ENCODE assay signal across 32 cellular contexts in the genomic region with DNA sequence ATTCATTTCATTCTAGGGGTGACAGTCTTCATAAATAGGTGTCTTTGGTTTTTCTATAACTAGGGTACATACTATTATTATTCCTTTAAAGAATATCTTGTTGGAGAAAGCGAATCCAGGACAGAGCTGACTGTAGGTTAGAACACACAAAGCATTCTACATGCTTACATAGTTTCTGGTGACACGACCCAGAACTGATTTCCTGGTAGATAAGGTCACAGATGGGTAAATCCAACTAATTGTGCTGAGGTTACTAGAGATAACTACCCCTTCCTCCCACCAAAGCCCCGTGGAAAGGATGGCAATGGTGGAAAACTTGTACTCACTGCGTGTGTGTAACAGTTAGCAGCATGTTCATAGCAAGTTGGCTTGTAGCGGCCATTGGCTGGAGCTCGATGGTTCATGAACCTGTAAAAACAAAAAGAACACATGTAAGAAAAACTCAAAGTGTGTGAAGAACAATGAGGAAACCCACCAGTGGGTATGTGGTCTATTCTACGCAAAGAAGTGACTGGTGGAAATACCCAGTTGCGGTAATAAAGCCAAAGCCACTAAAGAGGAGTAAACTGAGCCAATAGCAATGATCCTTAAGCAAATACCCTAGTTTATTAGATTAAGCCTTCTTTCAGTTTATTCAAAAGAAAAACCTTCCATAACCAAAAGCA. TPM values are rescaled to one million over a fixed set of nuclear protein-coding genes. Genes with fewer than 3 reads are reported as not detected.
DNase-seq lines count a peak whose midpoint lies in the region; ATAC-seq and TF ChIP-seq lines count a peak whose summit lies in the region.
"Had no signal": no experiment of that assay in that cellular context is flagged by ENCODE, and none has a peak within 500 bp of the region (broad histone marks: within the 10 kb centered on the region; RNA-seq: fewer than 3 reads in every experiment).

No MANE protein-coding gene starts in this region.

- H3K4me3 Mint-ChIP-seq in activated T-cell treated with anti-CD3 and anti-CD28 coated beads, Interleukin-2, amount 50 U/mL, for 24 hours: no peak overlapping the region
- peak overlapping the region; percentile 50 for H3K4me3 Mint-ChIP-seq in activated CD8-positive, alpha-beta T cell treated with anti-CD3 and anti-CD28 coated beads, Interleukin-2, amount 10 ng/mL, durations not matched to agents 7 days and 5 days
- H3K4me3 Mint-ChIP-seq in naive thymus-derived CD4-positive, alpha-beta T cell: no peak overlapping the region
- H3K4me3 Mint-ChIP-seq: activated T-helper 1 cell treated with anti-CD3 and anti-CD28 coated beads, Interleukin-12 subunit alpha, Interleukin-12 subunit beta, Interleukin-2, Interleukin-4 antibody, amounts not matched to agents 30 ng/mL and 10 ng/mL and 1 ng/mL, durations not matched to agents 14 hours and 24 hours and 36 hours; brain; type B pancreatic cell had no signal

- H3K27ac ChIP-seq in naive thymus-derived CD4-positive, alpha-beta T cell (ENCODE audit: low read depth, low read length): no peak overlapping the region
- H3K27ac ChIP-seq in thyroid gland: peak overlapping the region in 2 of 3 donors; percentile 34 to 74
- H3K27ac ChIP-seq: C4-2B, dorsolateral prefrontal cortex, esophagus squamous epithelium, foreskin keratinocyte, HL-60, Peyer's patch had no signal

- ATAC-seq in activated CD8-positive, alpha-beta T cell treated with anti-CD3 and anti-CD28 coated beads, Interleukin-2, amount 10 ng/mL, durations not matched to agents 7 days and 5 days: peak; percentile 83
- peak; percentile 38 for ATAC-seq in naive thymus-derived CD4-positive, alpha-beta T cell
- no peak for ATAC-seq in HG02870 (IDR thresholded peaks at IDR 0.05; ENCODE audit: unreplicated experiment)
- ATAC-seq in GM18511 (IDR thresholded peaks at IDR 0.05; ENCODE audit: unreplicated experiment): no peak
- ATAC-seq: foreskin keratinocyte, heart left ventricle, left ventricle myocardium superior, right cardiac atrium had no signal

- TF ChIP-seq CTCF in thyroid gland (IDR thresholded peaks at IDR 0.05): no peak

- no peaks in the 10 kb centered on the region for H3K27me3 Mint-ChIP-seq in activated T-cell treated with anti-CD3 and anti-CD28 coated beads, Interleukin-2, amount 50 U/mL, for 24 hours
- no peaks in the 10 kb centered on the region for H3K27me3 Mint-ChIP-seq in activated CD8-positive, alpha-beta T cell treated with anti-CD3 and anti-CD28 coated beads, Interleukin-2, amount 10 ng/mL, durations not matched to agents 7 days and 5 days (ENCODE audit: low read depth)
- H3K27me3 Mint-ChIP-seq in naive thymus-derived CD4-positive, alpha-beta T cell: no peaks in the 10 kb centered on the region
- H3K27me3 Mint-ChIP-seq: brain, type B pancreatic cell had no signal

- peaks cover 59% of the 10 kb centered on the region for H3K36me3 Mint-ChIP-seq in activated T-cell treated with anti-CD3 and anti-CD28 coated beads, Interleukin-2, amount 50 U/mL, for 24 hours (ENCODE audit: low read depth)
- H3K36me3 Mint-ChIP-seq in activated CD8-positive, alpha-beta T cell treated with anti-CD3 and anti-CD28 coated beads, Interleukin-2, amount 10 ng/mL, durations not matched to agents 7 days and 5 days (ENCODE audit: low read depth): peaks cover 82% of the 10 kb centered on the region
- peaks cover 11 to 47% (median 22%) of the 10 kb centered on the region in 5 donors for H3K36me3 Mint-ChIP-seq in naive thymus-derived CD4-positive, alpha-beta T cell

- H3K9me3 ChIP-seq in naive thymus-derived CD4-positive, alpha-beta T cell (ENCODE audit: control insufficient read depth in 2 of 3, low read length in 3 of 3): no peaks in the 10 kb centered on the region
- no peaks in the 10 kb centered on the region for H3K9me3 ChIP-seq in thyroid gland
- H3K9me3 ChIP-seq: esophagus squamous epithelium, heart left ventricle, Peyer's patch had no signal

- peaks cover under 1% of the 10 kb centered on the region in 2 donors for H3K4me1 ChIP-seq in naive thymus-derived CD4-positive, alpha-beta T cell (ENCODE audit: control insufficient read depth in 2 of 2, insufficient read depth in 2 of 2, low read length in 2 of 2)
- H3K4me1 ChIP-seq in thyroid gland: peaks cover 15 to 41% of the 10 kb centered on the region in 2 donors
- H3K4me1 ChIP-seq: foreskin keratinocyte, Peyer's patch had no signal

- H3K36me3 ChIP-seq in naive thymus-derived CD4-positive, alpha-beta T cell (ENCODE audit: control insufficient read depth in 2 of 3, insufficient read depth in 3 of 3, low read length in 3 of 3): peaks cover 0 to 43% (median 0%) of the 10 kb centered on the region in 3 experiments
- H3K36me3 ChIP-seq in thyroid gland: peaks cover 8% of the 10 kb centered on the region in 2 donors

- POLR2A ChIA-PET in activated CD8-positive, alpha-beta T cell treated with anti-CD3 and anti-CD28 coated beads, Interleukin-2, amount 10 ng/mL, durations not matched to agents 7 days and 5 days (lab: Charles Lee): no interaction called here
- POLR2A ChIA-PET in naive thymus-derived CD4-positive, alpha-beta T cell (lab: Charles Lee): no interaction called here

- no peak for DNase-seq in activated T-cell treated with anti-CD3 and anti-CD28 coated beads, Interleukin-2, amount 50 U/mL, for 24 hours
- no peak for DNase-seq in activated T-cell treated with anti-CD3 and anti-CD28 coated beads, Interleukin-2, amount 50 U/mL, for 1 hour
- DNase-seq in activated CD8-positive, alpha-beta T cell treated with anti-CD3 and anti-CD28 coated beads, Interleukin-2, amount 10 ng/mL, durations not matched to agents 7 days and 5 days: peak; percentile 62
- DNase-seq in naive thymus-derived CD4-positive, alpha-beta T cell: no peak
- no peak for DNase-seq in thyroid gland
- DNase-seq in cerebellar nuclear complex (lab: John Stamatoyannopoulos, UW): no peak
- DNase-seq: 8988T; activated naive CD4-positive, alpha-beta T cell treated with Interleukin-2 at 50 U/mL for 16 hours; amniotic stem cell; dorsolateral prefrontal cortex; esophagus squamous epithelium; foreskin keratinocyte; heart left ventricle; Kasumi-1; kidney; left ventricle myocardium superior; mesendoderm; NCI-H1417 treated with DMSO at 0.1 percent for 48 hours; NCI-H345; NCI-H69; Peyer's patch; right cardiac atrium; SHP77; stimulated activated CD4-positive, alpha-beta T cell treated with anti-CD3 and anti-CD28 coated beads, Interleukin-2, amount 100 ng/mL, for 48 hours; substantia nigra had no signal

- no peaks in the 10 kb centered on the region for H3K9me3 Mint-ChIP-seq in activated T-cell treated with anti-CD3 and anti-CD28 coated beads, Interleukin-2, amount 50 U/mL, for 24 hours
- H3K9me3 Mint-ChIP-seq in activated CD8-positive, alpha-beta T cell treated with anti-CD3 and anti-CD28 coated beads, Interleukin-2, amount 10 ng/mL, durations not matched to agents 7 days and 5 days (ENCODE audit: insufficient read depth): no peaks in the 10 kb centered on the region
- peaks cover 0 to 3% (median 0%) of the 10 kb centered on the region in 11 donors for H3K9me3 Mint-ChIP-seq in naive thymus-derived CD4-positive, alpha-beta T cell
- H3K9me3 Mint-ChIP-seq: activated T-helper 1 cell treated with anti-CD3 and anti-CD28 coated beads, Interleukin-12 subunit alpha, Interleukin-12 subunit beta, Interleukin-2, Interleukin-4 antibody, amounts not matched to agents 30 ng/mL and 10 ng/mL and 1 ng/mL, durations not matched to agents 14 hours and 24 hours and 36 hours; type B pancreatic cell had no signal

- 84 to 86% methylated on average over 8 of the region's 8 CpGs for WGBS in thyroid gland, 2 donors

- H3K4me1 Mint-ChIP-seq in activated T-cell treated with anti-CD3 and anti-CD28 coated beads, Interleukin-2, amount 50 U/mL, for 24 hours (ENCODE audit: low read depth): peaks cover 43% of the 10 kb centered on the region
- peaks cover 62% of the 10 kb centered on the region for H3K4me1 Mint-ChIP-seq in activated CD8-positive, alpha-beta T cell treated with anti-CD3 and anti-CD28 coated beads, Interleukin-2, amount 10 ng/mL, durations not matched to agents 7 days and 5 days (ENCODE audit: low read depth)
- H3K4me1 Mint-ChIP-seq in naive thymus-derived CD4-positive, alpha-beta T cell: peaks cover 15 to 44% (median 28%) of the 10 kb centered on the region in 7 donors

- no peaks in the 10 kb centered on the region for H3K27me3 ChIP-seq in naive thymus-derived CD4-positive, alpha-beta T cell (ENCODE audit: control insufficient read depth in 2 of 2, insufficient read depth in 2 of 2, low read length in 2 of 2)
- no peaks in the 10 kb centered on the region for H3K27me3 ChIP-seq in thyroid gland
- H3K27me3 ChIP-seq: dorsolateral prefrontal cortex, esophagus squamous epithelium, foreskin keratinocyte, heart left ventricle, Peyer's patch had no signal

- intact Hi-C loops in naive thymus-derived CD4-positive, alpha-beta T cell (cut with micrococcal nuclease): loop anchor here (10.0 kb wide), 1 partner anchor 161 kb away; no protein-coding TSS in a partner anchor
- intact Hi-C loops in thyroid gland (cut with DNase I): no loop called here

- CTCF ChIA-PET in activated CD8-positive, alpha-beta T cell treated with anti-CD3 and anti-CD28 coated beads, Interleukin-2, amount 10 ng/mL, durations not matched to agents 7 days and 5 days (lab: Charles Lee): no interaction called here
- CTCF ChIA-PET in naive thymus-derived CD4-positive, alpha-beta T cell (lab: Charles Lee): no interaction called here

- TF ChIP-seq POLR2A in thyroid gland (IDR thresholded peaks at IDR 0.05): no peak

- peak overlapping the region; percentile 65 for H3K27ac Mint-ChIP-seq in activated T-cell treated with anti-CD3 and anti-CD28 coated beads, Interleukin-2, amount 50 U/mL, for 24 hours
- H3K27ac Mint-ChIP-seq in activated CD8-positive, alpha-beta T cell treated with anti-CD3 and anti-CD28 coated beads, Interleukin-2, amount 10 ng/mL, durations not matched to agents 7 days and 5 days: peak overlapping the region; percentile 74
- peak overlapping the region in 1 of 9 donors; percentile 66 for H3K27ac Mint-ChIP-seq in naive thymus-derived CD4-positive, alpha-beta T cell
- H3K27ac Mint-ChIP-seq: activated T-helper 1 cell treated with anti-CD3 and anti-CD28 coated beads, Interleukin-12 subunit alpha, Interleukin-12 subunit beta, Interleukin-2, Interleukin-4 antibody, amounts not matched to agents 30 ng/mL and 10 ng/mL and 1 ng/mL, durations not matched to agents 14 hours and 24 hours and 36 hours; brain; type B pancreatic cell had no signal

- H3K4me3 ChIP-seq in naive thymus-derived CD4-positive, alpha-beta T cell (ENCODE audit: low read length): no peak overlapping the region
- no peak overlapping the region for H3K4me3 ChIP-seq in thyroid gland (replicated peaks in 1 of 3)
- H3K4me3 ChIP-seq: dorsolateral prefrontal cortex, esophagus squamous epithelium, heart left ventricle, Peyer's patch had no signal

RNA-seq across cellular contexts. Expression of a gene that starts 7.7 kb away (rescaled TPM):
- total RNA-seq in activated CD8-positive, alpha-beta T cell treated with anti-CD3 and anti-CD28 coated beads, Interleukin-2, amount 10 ng/mL, durations not matched to agents 7 days and 5 days: 10 to 100 TPM; 39.4 to 41.3 TPM
- 10 to 100 TPM in 3 of 5 experiments, 1 to 10 TPM in 2; 6.6 to 35.3 (median 11.2) TPM for total RNA-seq in naive thymus-derived CD4-positive, alpha-beta T cell
- 10 to 100 TPM in 1 of 2 donors, 1 to 10 TPM in 1; 5.2 to 16.1 TPM for polyA plus RNA-seq in naive thymus-derived CD4-positive, alpha-beta T cell
- 10 to 100 TPM in 3 of 4 donors, 1 to 10 TPM in 1; 8.9 to 21.9 (median 15.3) TPM for total RNA-seq in thyroid gland

Comparison
In these comparisons a context has a peak if more than half of its experiments do, and no peak if none do; other contexts are left out.
1. ATAC-seq: peak in activated CD8-positive, alpha-beta T cell treated with anti-CD3 and anti-CD28 coated beads, Interleukin-2, amount 10 ng/mL, durations not matched to agents 7 days and 5 days (single experiment) and naive thymus-derived CD4-positive, alpha-beta T cell (single experiment); none in HG02870 (single experiment) and GM18511 (single experiment).